14 cellular contexts compared by ENCODE assay signal in genomic region chr9:3948826-3949578, GRCh38.
A peak's percentile ranks its signal among the peaks of the same experiment; 100 is the strongest.
DNase-seq lines count a peak whose midpoint lies in the region; ATAC-seq and TF ChIP-seq lines count a peak whose summit lies in the region.
"Had no signal": no experiment of that assay in that cellular context is flagged by ENCODE, and none has a peak within 500 bp of the region (broad histone marks: within the 10 kb centered on the region; RNA-seq: fewer than 3 reads in every experiment).

No MANE protein-coding gene starts in this region.

- H3K27ac Mint-ChIP-seq in glutamatergic neuron (ENCODE audit: unreplicated experiment) = no peak overlapping the region
- H3K27ac Mint-ChIP-seq in stimulated activated naive B cell treated with anti-CD40 and anti-IgM and Interleukin-4, amounts not matched to agents 10 μg/mL and 1 μg/mL and 100 μg/mL, for 72 hours = no peak overlapping the region
- H3K27ac Mint-ChIP-seq: activated CD4-positive, alpha-beta memory T cell treated with anti-CD3 and anti-CD28 coated beads for 36 hours had no signal

- no peaks in the 10 kb centered on the region for H3K4me1 ChIP-seq in colonic mucosa

- no peaks in the 10 kb centered on the region for H3K9me3 ChIP-seq in colonic mucosa
- H3K9me3 ChIP-seq: esophagus squamous epithelium had no signal

- H3K27me3 Mint-ChIP-seq in glutamatergic neuron (ENCODE audit: unreplicated experiment) = no peaks in the 10 kb centered on the region
- peaks cover 0 to 4% of the 10 kb centered on the region in 2 donors for H3K27me3 Mint-ChIP-seq in stimulated activated naive B cell treated with anti-CD40 and anti-IgM and Interleukin-4, amounts not matched to agents 10 μg/mL and 1 μg/mL and 100 μg/mL, for 72 hours

- no peak overlapping the region for H3K9ac ChIP-seq in colonic mucosa (ENCODE audit: low read depth in 2 of 2, low read length in 2 of 2)

- no peak for TF ChIP-seq CTCF in cardiac fibroblast (IDR thresholded peaks at IDR 0.05; ENCODE audit: low read depth, low read length)
- no peak for TF ChIP-seq CTCF in glutamatergic neuron (IDR thresholded peaks at IDR 0.05; ENCODE audit: partially characterized antibody, unreplicated experiment)
- no peak for TF ChIP-seq CTCF in colonic mucosa (IDR thresholded peaks at IDR 0.05)

- H3K4me3 ChIP-seq in cardiac fibroblast (replicated peaks in 1 of 2; ENCODE audit: low read depth in 2 of 2, low read length in 2 of 2) (no peak overlapping the region), colonic mucosa (no peak overlapping the region)
- H3K4me3 ChIP-seq: esophagus squamous epithelium had no signal

- H3K4me3 Mint-ChIP-seq in glutamatergic neuron (ENCODE audit: unreplicated experiment) = no peak overlapping the region
- no peak overlapping the region for H3K4me3 Mint-ChIP-seq in stimulated activated naive B cell treated with anti-CD40 and anti-IgM and Interleukin-4, amounts not matched to agents 10 μg/mL and 1 μg/mL and 100 μg/mL, for 72 hours
- H3K4me3 Mint-ChIP-seq: activated CD4-positive, alpha-beta memory T cell treated with anti-CD3 and anti-CD28 coated beads for 36 hours; neural crest cell had no signal

- H3K4me1 Mint-ChIP-seq in glutamatergic neuron (ENCODE audit: low read depth, unreplicated experiment) = peaks cover 9% of the 10 kb centered on the region
- H3K4me1 Mint-ChIP-seq in stimulated activated naive B cell treated with anti-CD40 and anti-IgM and Interleukin-4, amounts not matched to agents 10 μg/mL and 1 μg/mL and 100 μg/mL, for 72 hours = no peaks in the 10 kb centered on the region
- H3K4me1 Mint-ChIP-seq: neural crest cell had no signal

- DNase-seq in ACHN (peak; percentile 25), HCEC 1CT (peak; percentile 52), cardiac fibroblast (ENCODE audit: low read depth in 2 of 2) (peak; percentile 72 to 83), hepatic stellate cell (ENCODE audit: low spot score) (peak; percentile 29), glutamatergic neuron (no peak), NCI-H524 (lab: John Stamatoyannopoulos, UW) (no peak), colonic mucosa (no peak)
- no peak for DNase-seq in stimulated activated naive B cell treated with anti-CD40 and anti-IgM and Interleukin-4, amounts not matched to agents 10 μg/mL and 1 μg/mL and 100 μg/mL, for 72 hours
- DNase-seq: activated CD4-positive, alpha-beta memory T cell treated with anti-CD3 and anti-CD28 coated beads for 36 hours; esophagus squamous epithelium; NCI-H1105; stimulated activated CD4-positive, alpha-beta T cell treated with anti-CD3 and anti-CD28 coated beads, Interleukin-4, amount 100 ng/mL, for 24 hours had no signal

- H3K27me3 ChIP-seq in colonic mucosa = no peaks in the 10 kb centered on the region
- H3K27me3 ChIP-seq: esophagus squamous epithelium had no signal

- intact Hi-C loops in colonic mucosa (cut with DNase I) = no loop called here

- no peaks in the 10 kb centered on the region for H3K36me3 Mint-ChIP-seq in glutamatergic neuron (ENCODE audit: unreplicated experiment)
- H3K36me3 Mint-ChIP-seq in stimulated activated naive B cell treated with anti-CD40 and anti-IgM and Interleukin-4, amounts not matched to agents 10 μg/mL and 1 μg/mL and 100 μg/mL, for 72 hours = no peaks in the 10 kb centered on the region
- H3K36me3 Mint-ChIP-seq: activated CD4-positive, alpha-beta memory T cell treated with anti-CD3 and anti-CD28 coated beads for 36 hours had no signal

- in situ Hi-C loops in ACHN (cut with HindIII; ENCODE audit: low pct_ligation_motif_present, low pct_unique_long_range_greater_than_20kb, low sequenced_read_pairs) = no loop called here

- no peaks in the 10 kb centered on the region for H3K9me3 Mint-ChIP-seq in glutamatergic neuron (ENCODE audit: unreplicated experiment)
- H3K9me3 Mint-ChIP-seq in stimulated activated naive B cell treated with anti-CD40 and anti-IgM and Interleukin-4, amounts not matched to agents 10 μg/mL and 1 μg/mL and 100 μg/mL, for 72 hours = no peaks in the 10 kb centered on the region
- H3K9me3 Mint-ChIP-seq: activated CD4-positive, alpha-beta memory T cell treated with anti-CD3 and anti-CD28 coated beads for 36 hours; neural crest cell had no signal

- no peak for ATAC-seq in stimulated activated naive B cell treated with anti-CD40 and anti-IgM and Interleukin-4, amounts not matched to agents 10 μg/mL and 1 μg/mL and 100 μg/mL, for 72 hours (replicated peaks)
- ATAC-seq: HCT116 had no signal

- H3K36me3 ChIP-seq in colonic mucosa = no peaks in the 10 kb centered on the region
- H3K36me3 ChIP-seq: esophagus squamous epithelium had no signal

- H3K27ac ChIP-seq in colonic mucosa = no peak overlapping the region
- H3K27ac ChIP-seq: esophagus squamous epithelium had no signal

Comparison
In these comparisons a context has a peak if more than half of its experiments do, and no peak if none do; other contexts are left out.
1. DNase-seq: peak in ACHN (single experiment), HCEC 1CT (single experiment), cardiac fibroblast (2 of 2) and hepatic stellate cell (single experiment); none in glutamatergic neuron (single experiment), stimulated activated naive B cell treated with anti-CD40 and anti-IgM and Interleukin-4, amounts not matched to agents 10 μg/mL and 1 μg/mL and 100 μg/mL, for 72 hours (single experiment), NCI-H524 (0 of 2) and colonic mucosa (single experiment).